Comparison of ENCODE assay signal across 27 cellular contexts in genomic region chr5:113552620-113553019, GRCh38.
"Had no signal": no experiment of that assay in that cellular context is flagged by ENCODE, and none has a peak within 500 bp of the region (broad histone marks: within the 10 kb centered on the region; RNA-seq: fewer than 3 reads in every experiment).

No MANE protein-coding gene starts in this region.

- H3K4me1 ChIP-seq: prostate gland, right lobe of liver, sigmoid colon, suprapubic skin, testis, tibial artery, transverse colon, upper lobe of right lung, uterus had no signal

- H3K27ac ChIP-seq: neutrophil, pancreas, prostate gland, right lobe of liver, sigmoid colon, suprapubic skin, testis, tibial artery, transverse colon, upper lobe of right lung, uterus had no signal

- H3K4me3 ChIP-seq: pancreas, prostate gland, right lobe of liver, sigmoid colon, suprapubic skin, testis, tibial artery, transverse colon, upper lobe of right lung, uterus had no signal

- H3K27me3 ChIP-seq: neutrophil, pancreas, right lobe of liver, sigmoid colon, suprapubic skin, testis, tibial artery, transverse colon, upper lobe of right lung, uterus had no signal

- ATAC-seq: naive thymus-derived CD8-positive, alpha-beta T cell; natural killer cell treated with Interleukin-12 subunit alpha and Interleukin-12 subunit beta and Interleukin-15 and Interleukin-18, amount 100 ng/mL, for 72 hours; pancreas; right cardiac atrium; right lobe of liver; stimulated activated memory B cell treated with anti-CD40 and anti-IgM and Interleukin-4, amounts not matched to agents 10 μg/mL and 1 μg/mL and 100 μg/mL, for 72 hours; stimulated activated naive CD8-positive, alpha-beta T cell treated with anti-CD3 and anti-CD28 coated beads, Interleukin-15, amount 100 ng/mL, for 72 hours; stimulated activated naive CD8-positive, alpha-beta T cell treated with anti-CD3 and anti-CD28 coated beads, Interleukin-15, Interleukin-2, amounts not matched to agents 100 U/mL and 50 U/mL, for 24 hours; upper lobe of right lung had no signal

- H3K36me3 ChIP-seq: prostate gland, uterus had no signal

- DNase-seq: naive thymus-derived CD8-positive, alpha-beta T cell; nephron progenitor cell; nucleus accumbens; pancreas; retina; right cardiac atrium; right lobe of liver; sigmoid colon; small intestine; stimulated activated CD4-positive, alpha-beta T cell treated with anti-CD3 and anti-CD28 coated beads, Interleukin-1b, Interleukin-23, amount 100 ng/mL, for 48 hours; stimulated activated CD4-positive, alpha-beta T cell treated with anti-CD3 and anti-CD28 coated beads, Interleukin-4, amount 100 ng/mL, for 1 hour; stimulated activated CD4-positive, alpha-beta T cell treated with anti-CD3 and anti-CD28 coated beads, Interleukin-4, amount 100 ng/mL, for 4 hours; stimulated activated CD8-positive, alpha-beta memory T cell treated with anti-CD3 and anti-CD28 coated beads, Interleukin-4, amount 100 ng/mL, for 48 hours; stimulated activated naive CD4-positive, alpha-beta T cell; stimulated activated naive CD8-positive, alpha-beta T cell treated with anti-CD3 and anti-CD28 coated beads, Interleukin-15, amount 100 ng/mL, for 72 hours; stimulated activated naive CD8-positive, alpha-beta T cell treated with anti-CD3 and anti-CD28 coated beads, Interleukin-15, Interleukin-2, amounts not matched to agents 100 U/mL and 50 U/mL, for 24 hours; substantia nigra; testis; tibial artery; transverse colon; upper lobe of right lung; uterus had no signal

- H3K9me3 ChIP-seq: neutrophil, pancreas, prostate gland, right lobe of liver, sigmoid colon, suprapubic skin, testis, tibial artery, transverse colon, upper lobe of right lung, uterus had no signal
